ENCODE assay signal across 23 cellular contexts in the genomic region with DNA sequence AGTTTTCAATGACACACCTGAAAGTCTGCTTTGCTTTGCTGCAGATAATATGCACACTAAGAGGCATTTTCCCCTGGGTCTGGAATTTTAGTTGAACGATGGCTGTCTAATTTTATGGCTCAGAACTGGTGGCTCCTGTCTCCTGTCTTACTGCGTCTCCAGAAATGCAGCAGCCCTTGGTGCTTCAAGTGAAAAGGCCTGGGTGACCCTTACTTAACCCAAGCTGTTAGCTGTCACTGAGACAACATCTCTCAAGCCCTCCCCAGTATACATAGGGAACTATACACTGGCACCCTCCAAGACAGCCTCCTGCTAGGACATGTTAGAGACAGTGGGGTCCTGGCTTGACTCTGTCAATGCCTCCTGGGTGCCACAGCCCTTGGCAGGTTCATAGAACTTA.
"Had no signal": no experiment of that assay in that cellular context is flagged by ENCODE, and none has a peak within 500 bp of the region (broad histone marks: within the 10 kb centered on the region; RNA-seq: fewer than 3 reads in every experiment).

No MANE protein-coding gene starts in this region.

- DNase-seq: activated CD4-positive, alpha-beta T cell treated with anti-CD3 and anti-CD28 coated beads, Interleukin-2, amount 10 ng/mL, durations not matched to agents 24 days and 14 days; activated CD4-positive, alpha-beta T cell treated with anti-CD3 and anti-CD28 coated beads, Interleukin-2, amount 50 U/mL, for 4 hours; activated CD8-positive, alpha-beta T cell treated with anti-CD3 and anti-CD28 coated beads for 36 hours; activated gamma-delta T cell; activated naive CD4-positive, alpha-beta T cell treated with Interleukin-2 at 50 U/mL for 16 hours; activated naive CD8-positive, alpha-beta T cell treated with anti-CD3 and anti-CD28 coated beads, Interleukin-2, amount 10 ng/mL, durations not matched to agents 7 days and 5 days; activated T-cell treated with anti-CD3 and anti-CD28 coated beads, Interleukin-2, amount 50 U/mL, for 1 hour; activated T-cell treated with anti-CD3 and anti-CD28 coated beads, Interleukin-2, amount 50 U/mL, for 72 hours; amygdala; MM.1S; MV-4-11; NCI-H446; NCI-H526 treated with DMSO at 0.1 percent for 48 hours; NK-92 treated with Interleukin-12 subunit alpha and Interleukin-12 subunit beta, amount 100 ng/mL, for 24 hours; PC-3; Peyer's patch; RPMI8226; SHP77 treated with DMSO at 0.1 percent for 48 hours; SK-N-SH had no signal

- H3K27ac ChIP-seq: ascending aorta, cardiac muscle cell, KMS-11, Peyer's patch, SJSA1 had no signal
